Comparison of ENCODE assay signal across 1 cellular context in the genomic region with DNA sequence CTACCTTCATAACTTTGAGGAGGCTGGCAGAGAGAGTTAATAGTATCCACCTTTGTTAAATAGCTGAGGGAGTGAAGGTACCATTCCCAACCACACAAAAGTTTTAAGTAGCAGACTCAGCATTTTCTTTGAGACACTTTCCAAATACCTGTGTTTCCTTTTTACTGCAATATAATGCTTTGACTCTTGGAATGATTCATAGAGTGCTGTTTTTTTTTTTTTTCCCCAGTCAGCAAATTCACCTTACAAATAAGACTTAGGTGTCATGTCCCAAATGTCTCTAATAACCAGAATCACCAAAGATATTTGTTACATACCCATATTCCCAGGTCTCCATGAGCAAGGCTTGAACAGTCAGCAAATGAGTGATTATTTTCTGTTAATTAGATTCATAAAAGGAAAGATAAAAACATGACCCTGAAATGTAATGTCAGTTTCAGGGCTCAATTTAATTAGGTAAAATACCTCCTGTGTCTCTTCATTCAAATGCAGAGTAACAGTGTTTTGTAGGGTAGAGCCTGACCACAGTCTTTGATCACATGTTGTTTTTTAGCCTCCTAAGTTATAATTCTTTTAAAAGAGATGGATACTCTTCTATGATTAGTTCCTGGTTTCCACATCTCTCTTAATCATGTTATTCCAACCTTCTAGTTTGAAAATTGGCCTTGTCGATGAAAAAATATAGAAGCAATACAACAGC.
TF ChIP-seq lines count a peak whose summit lies in the region.

No MANE protein-coding gene starts in this region.

TF ChIP-seq in GM23338, 12 proteins besides CTCF, POLR2A, EP300 and RAD21 (continued from another document):
- TF ChIP-seq JUNB (IDR thresholded peaks at IDR 0.05; ENCODE audit: unreplicated experiment) = no peak
- no peak for TF ChIP-seq EZH2phosphoT487 (IDR thresholded peaks at IDR 0.05; ENCODE audit: unreplicated experiment)
